Comparison of ENCODE assay signal across 1 cellular context in the genomic region with DNA sequence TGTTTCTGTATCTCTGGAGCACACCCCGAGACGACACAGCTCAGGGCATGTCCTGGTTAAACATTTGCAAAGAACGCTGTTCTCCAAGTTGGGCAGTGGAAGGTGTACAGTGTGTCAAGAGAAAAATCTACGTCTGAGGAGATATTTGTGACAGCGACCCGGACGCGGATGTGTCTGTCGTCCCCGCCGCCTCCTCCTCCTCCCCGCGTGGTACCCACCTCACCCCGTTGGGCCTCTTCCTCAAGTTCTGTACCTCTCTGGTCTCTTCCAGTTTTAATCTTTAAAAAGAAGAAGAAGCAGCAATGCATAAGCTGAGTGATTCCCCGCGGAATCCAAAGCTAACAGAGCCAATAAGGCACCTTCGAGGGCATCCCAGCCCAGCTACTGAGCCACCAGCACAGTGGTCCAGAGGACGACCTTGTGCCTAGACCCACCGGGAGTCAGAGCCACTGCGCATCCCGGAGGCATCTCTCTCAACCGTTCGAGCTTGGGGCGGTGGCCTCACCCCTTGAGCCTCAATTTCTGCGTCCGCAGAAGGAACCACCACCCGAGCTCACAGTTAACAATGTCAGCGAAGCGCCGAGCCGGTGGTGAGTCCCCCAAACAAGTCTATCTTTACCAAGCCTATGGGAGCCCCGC.
TF ChIP-seq lines count a peak whose summit lies in the region.

No MANE protein-coding gene starts in this region.

TF ChIP-seq in GM23338, 12 proteins besides CTCF, POLR2A, EP300 and RAD21:
- TF ChIP-seq, protein P1, sequence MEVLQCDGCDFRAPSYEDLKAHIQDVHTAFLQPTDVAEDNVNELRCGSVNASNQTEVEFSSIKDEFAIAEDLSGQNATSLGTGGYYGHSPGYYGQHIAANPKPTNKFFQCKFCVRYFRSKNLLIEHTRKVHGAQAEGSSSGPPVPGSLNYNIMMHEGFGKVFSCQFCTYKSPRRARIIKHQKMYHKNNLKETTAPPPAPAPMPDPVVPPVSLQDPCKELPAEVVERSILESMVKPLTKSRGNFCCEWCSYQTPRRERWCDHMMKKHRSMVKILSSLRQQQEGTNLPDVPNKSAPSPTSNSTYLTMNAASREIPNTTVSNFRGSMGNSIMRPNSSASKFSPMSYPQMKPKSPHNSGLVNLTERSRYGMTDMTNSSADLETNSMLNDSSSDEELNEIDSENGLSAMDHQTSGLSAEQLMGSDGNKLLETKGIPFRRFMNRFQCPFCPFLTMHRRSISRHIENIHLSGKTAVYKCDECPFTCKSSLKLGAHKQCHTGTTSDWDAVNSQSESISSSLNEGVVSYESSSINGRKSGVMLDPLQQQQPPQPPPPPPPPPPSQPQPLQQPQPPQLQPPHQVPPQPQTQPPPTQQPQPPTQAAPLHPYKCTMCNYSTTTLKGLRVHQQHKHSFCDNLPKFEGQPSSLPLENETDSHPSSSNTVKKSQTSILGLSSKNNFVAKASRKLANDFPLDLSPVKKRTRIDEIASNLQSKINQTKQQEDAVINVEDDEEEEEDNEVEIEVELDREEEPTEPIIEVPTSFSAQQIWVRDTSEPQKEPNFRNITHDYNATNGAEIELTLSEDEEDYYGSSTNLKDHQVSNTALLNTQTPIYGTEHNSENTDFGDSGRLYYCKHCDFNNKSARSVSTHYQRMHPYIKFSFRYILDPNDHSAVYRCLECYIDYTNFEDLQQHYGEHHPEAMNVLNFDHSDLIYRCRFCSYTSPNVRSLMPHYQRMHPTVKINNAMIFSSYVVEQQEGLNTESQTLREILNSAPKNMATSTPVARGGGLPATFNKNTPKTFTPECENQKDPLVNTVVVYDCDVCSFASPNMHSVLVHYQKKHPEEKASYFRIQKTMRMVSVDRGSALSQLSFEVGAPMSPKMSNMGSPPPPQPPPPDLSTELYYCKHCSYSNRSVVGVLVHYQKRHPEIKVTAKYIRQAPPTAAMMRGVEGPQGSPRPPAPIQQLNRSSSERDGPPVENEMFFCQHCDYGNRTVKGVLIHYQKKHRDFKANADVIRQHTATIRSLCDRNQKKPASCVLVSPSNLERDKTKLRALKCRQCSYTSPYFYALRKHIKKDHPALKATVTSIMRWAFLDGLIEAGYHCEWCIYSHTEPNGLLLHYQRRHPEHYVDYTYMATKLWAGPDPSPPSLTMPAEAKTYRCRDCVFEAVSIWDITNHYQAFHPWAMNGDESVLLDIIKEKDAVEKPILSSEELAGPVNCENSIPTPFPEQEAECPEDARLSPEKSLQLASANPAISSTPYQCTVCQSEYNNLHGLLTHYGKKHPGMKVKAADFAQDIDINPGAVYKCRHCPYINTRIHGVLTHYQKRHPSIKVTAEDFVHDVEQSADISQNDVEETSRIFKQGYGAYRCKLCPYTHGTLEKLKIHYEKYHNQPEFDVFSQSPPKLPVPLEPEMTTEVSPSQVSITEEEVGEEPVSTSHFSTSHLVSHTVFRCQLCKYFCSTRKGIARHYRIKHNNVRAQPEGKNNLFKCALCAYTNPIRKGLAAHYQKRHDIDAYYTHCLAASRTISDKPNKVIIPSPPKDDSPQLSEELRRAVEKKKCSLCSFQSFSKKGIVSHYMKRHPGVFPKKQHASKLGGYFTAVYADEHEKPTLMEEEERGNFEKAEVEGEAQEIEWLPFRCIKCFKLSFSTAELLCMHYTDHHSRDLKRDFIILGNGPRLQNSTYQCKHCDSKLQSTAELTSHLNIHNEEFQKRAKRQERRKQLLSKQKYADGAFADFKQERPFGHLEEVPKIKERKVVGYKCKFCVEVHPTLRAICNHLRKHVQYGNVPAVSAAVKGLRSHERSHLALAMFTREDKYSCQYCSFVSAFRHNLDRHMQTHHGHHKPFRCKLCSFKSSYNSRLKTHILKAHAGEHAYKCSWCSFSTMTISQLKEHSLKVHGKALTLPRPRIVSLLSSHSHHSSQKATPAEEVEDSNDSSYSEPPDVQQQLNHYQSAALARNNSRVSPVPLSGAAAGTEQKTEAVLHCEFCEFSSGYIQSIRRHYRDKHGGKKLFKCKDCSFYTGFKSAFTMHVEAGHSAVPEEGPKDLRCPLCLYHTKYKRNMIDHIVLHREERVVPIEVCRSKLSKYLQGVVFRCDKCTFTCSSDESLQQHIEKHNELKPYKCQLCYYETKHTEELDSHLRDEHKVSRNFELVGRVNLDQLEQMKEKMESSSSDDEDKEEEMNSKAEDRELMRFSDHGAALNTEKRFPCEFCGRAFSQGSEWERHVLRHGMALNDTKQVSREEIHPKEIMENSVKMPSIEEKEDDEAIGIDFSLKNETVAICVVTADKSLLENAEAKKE (CRISPR knock-in tag; IDR thresholded peaks at IDR 0.05) = no peak
- no peak for TF ChIP-seq ZNF114 (CRISPR knock-in tag; IDR thresholded peaks at IDR 0.05)
- TF ChIP-seq EZH2 (IDR thresholded peaks at IDR 0.05; ENCODE audit: low read depth, unreplicated experiment) = no peak
- TF ChIP-seq CREB1 (CRISPR knock-in tag; IDR thresholded peaks at IDR 0.05; ENCODE audit: low read depth) = no peak
- TF ChIP-seq STAT1 (IDR thresholded peaks at IDR 0.05; ENCODE audit: unreplicated experiment) = no peak
- TF ChIP-seq, protein P2, sequence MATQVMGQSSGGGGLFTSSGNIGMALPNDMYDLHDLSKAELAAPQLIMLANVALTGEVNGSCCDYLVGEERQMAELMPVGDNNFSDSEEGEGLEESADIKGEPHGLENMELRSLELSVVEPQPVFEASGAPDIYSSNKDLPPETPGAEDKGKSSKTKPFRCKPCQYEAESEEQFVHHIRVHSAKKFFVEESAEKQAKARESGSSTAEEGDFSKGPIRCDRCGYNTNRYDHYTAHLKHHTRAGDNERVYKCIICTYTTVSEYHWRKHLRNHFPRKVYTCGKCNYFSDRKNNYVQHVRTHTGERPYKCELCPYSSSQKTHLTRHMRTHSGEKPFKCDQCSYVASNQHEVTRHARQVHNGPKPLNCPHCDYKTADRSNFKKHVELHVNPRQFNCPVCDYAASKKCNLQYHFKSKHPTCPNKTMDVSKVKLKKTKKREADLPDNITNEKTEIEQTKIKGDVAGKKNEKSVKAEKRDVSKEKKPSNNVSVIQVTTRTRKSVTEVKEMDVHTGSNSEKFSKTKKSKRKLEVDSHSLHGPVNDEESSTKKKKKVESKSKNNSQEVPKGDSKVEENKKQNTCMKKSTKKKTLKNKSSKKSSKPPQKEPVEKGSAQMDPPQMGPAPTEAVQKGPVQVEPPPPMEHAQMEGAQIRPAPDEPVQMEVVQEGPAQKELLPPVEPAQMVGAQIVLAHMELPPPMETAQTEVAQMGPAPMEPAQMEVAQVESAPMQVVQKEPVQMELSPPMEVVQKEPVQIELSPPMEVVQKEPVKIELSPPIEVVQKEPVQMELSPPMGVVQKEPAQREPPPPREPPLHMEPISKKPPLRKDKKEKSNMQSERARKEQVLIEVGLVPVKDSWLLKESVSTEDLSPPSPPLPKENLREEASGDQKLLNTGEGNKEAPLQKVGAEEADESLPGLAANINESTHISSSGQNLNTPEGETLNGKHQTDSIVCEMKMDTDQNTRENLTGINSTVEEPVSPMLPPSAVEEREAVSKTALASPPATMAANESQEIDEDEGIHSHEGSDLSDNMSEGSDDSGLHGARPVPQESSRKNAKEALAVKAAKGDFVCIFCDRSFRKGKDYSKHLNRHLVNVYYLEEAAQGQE (IDR thresholded peaks at IDR 0.05; ENCODE audit: unreplicated experiment) = no peak
- no peak for TF ChIP-seq NANOG (IDR thresholded peaks at IDR 0.05; ENCODE audit: borderline replicate concordance)
- no peak for TF ChIP-seq ZNF331 (CRISPR knock-in tag; IDR thresholded peaks at IDR 0.05; ENCODE audit: low read depth)
- TF ChIP-seq EZH2phosphoT487 (IDR thresholded peaks at IDR 0.05; ENCODE audit: unreplicated experiment) = no peak
- no peak for TF ChIP-seq POLR2AphosphoS5 (IDR thresholded peaks at IDR 0.05; ENCODE audit: low read depth)
- TF ChIP-seq JUNB (IDR thresholded peaks at IDR 0.05; ENCODE audit: unreplicated experiment) = no peak
- TF ChIP-seq ETS1 (IDR thresholded peaks at IDR 0.05) = no peak
TF ChIP-seq in GM23338: peak in this region for 0.
